ENCODE assay signal across 15 cellular contexts in genomic region chrX:19578956-19579355, GRCh38.
DNase-seq lines count a peak whose midpoint lies in the region; ATAC-seq and TF ChIP-seq lines count a peak whose summit lies in the region.
"Had no signal": no experiment of that assay in that cellular context is flagged by ENCODE, and none has a peak within 500 bp of the region (broad histone marks: within the 10 kb centered on the region; RNA-seq: fewer than 3 reads in every experiment).

No MANE protein-coding gene starts in this region.

- H3K4me3 ChIP-seq in GM23248: no peak overlapping the region
- no peak overlapping the region for H3K4me3 ChIP-seq in left ventricle myocardium inferior
- no peak overlapping the region for H3K4me3 ChIP-seq in gastrocnemius medialis

- H3K9ac ChIP-seq in GM23248: peak overlapping the region; percentile 46

- DNase-seq in GM23248: peak; percentile 22
- DNase-seq in central memory CD8-positive, alpha-beta T cell (ENCODE audit: low spot score in 2 of 2): no peak
- DNase-seq in left ventricle myocardium inferior: peak; percentile 38
- DNase-seq in gastrocnemius medialis: no peak
- no peak for DNase-seq in GM10266 (ENCODE audit: extremely low spot score)
- no peak for DNase-seq in NCI-H2107 (lab: John Stamatoyannopoulos, UW)
- DNase-seq in foreskin melanocyte: no peak
- DNase-seq: BE2C; CD4-positive, alpha-beta T cell; H7; NCI-H187 treated with DMSO at 0.1 percent for 48 hours; NCI-H2171; NCI-H446; NCI-H69; SIG-M5 had no signal

- H3K27me3 Mint-ChIP-seq in central memory CD8-positive, alpha-beta T cell: no peaks in the 10 kb centered on the region
- H3K27me3 Mint-ChIP-seq: CD4-positive, alpha-beta T cell had no signal

- 10 to 20% methylated on average over 5 of the region's 5 CpGs for WGBS in GM23248 (ENCODE audit: low coverage in 1 of 2, low lambda C conversion rate in 2 of 2, missing lambda C conversion rate in 2 of 2), 2 experiments

- H3K4me1 Mint-ChIP-seq in central memory CD8-positive, alpha-beta T cell: peaks cover 35% of the 10 kb centered on the region

- no peaks in the 10 kb centered on the region for H4K20me1 ChIP-seq in GM23248 (ENCODE audit: insufficient read depth)

- H3K9me2 ChIP-seq in GM23248 (ENCODE audit: insufficient read depth): no peaks in the 10 kb centered on the region

- H3K4me2 ChIP-seq in GM23248 (ENCODE audit: unreplicated experiment): peak overlapping the region; percentile 38

- no peak for TF ChIP-seq CTCF in left ventricle myocardium inferior (IDR thresholded peaks at IDR 0.05; ENCODE audit: borderline replicate concordance)
- TF ChIP-seq CTCF in gastrocnemius medialis (IDR thresholded peaks at IDR 0.05 in 4 of 5, conservative IDR thresholded peaks at IDR 0.05 in 1 of 5): no peak
- TF ChIP-seq CTCF in GM10266 (IDR thresholded peaks at IDR 0.05; ENCODE audit: control insufficient read depth, insufficient read depth, low read depth, missing control alignments): no peak

- peak overlapping the region; percentile 89 for H3K27ac Mint-ChIP-seq in central memory CD8-positive, alpha-beta T cell (ENCODE audit: low read depth)
- H3K27ac Mint-ChIP-seq: CD4-positive, alpha-beta T cell had no signal

- H3K36me3 Mint-ChIP-seq in central memory CD8-positive, alpha-beta T cell (ENCODE audit: insufficient read depth): peaks cover 42% of the 10 kb centered on the region

- no peak overlapping the region for H2AFZ ChIP-seq in GM23248

- H3K4me1 ChIP-seq in GM23248 (ENCODE audit: insufficient read depth) (peaks cover 21% of the 10 kb centered on the region), left ventricle myocardium inferior (peaks cover 38% of the 10 kb centered on the region), gastrocnemius medialis (no peaks in the 10 kb centered on the region)
- H3K4me1 ChIP-seq: BE2C had no signal

- H3K9me3 Mint-ChIP-seq in central memory CD8-positive, alpha-beta T cell: no peaks in the 10 kb centered on the region
- H3K9me3 Mint-ChIP-seq: CD4-positive, alpha-beta T cell had no signal

- H3K27me3 ChIP-seq in GM23248 (replicated peaks; ENCODE audit: insufficient read depth): no peaks in the 10 kb centered on the region
- H3K27me3 ChIP-seq in left ventricle myocardium inferior (ENCODE audit: low read depth): no peaks in the 10 kb centered on the region
- H3K27me3 ChIP-seq in gastrocnemius medialis: no peaks in the 10 kb centered on the region
- H3K27me3 ChIP-seq: BE2C had no signal

- no peaks in the 10 kb centered on the region for H3F3A ChIP-seq in GM23248 (ENCODE audit: insufficient read depth)

- H3K36me3 ChIP-seq in GM23248 (ENCODE audit: low read depth): no peaks in the 10 kb centered on the region
- no peaks in the 10 kb centered on the region for H3K36me3 ChIP-seq in left ventricle myocardium inferior
- no peaks in the 10 kb centered on the region for H3K36me3 ChIP-seq in gastrocnemius medialis
- H3K36me3 ChIP-seq: BE2C had no signal

- no peak for ATAC-seq in central memory CD8-positive, alpha-beta T cell (replicated peaks; ENCODE audit: extremely low read depth, poor library complexity, severe bottlenecking)
- peak in 1 of 2 donors; percentile 69 for ATAC-seq in gastrocnemius medialis

- no peaks in the 10 kb centered on the region for H3K79me2 ChIP-seq in GM23248 (ENCODE audit: insufficient read depth)

- H3K4me3 Mint-ChIP-seq in central memory CD8-positive, alpha-beta T cell: no peak overlapping the region
- H3K4me3 Mint-ChIP-seq: CD4-positive, alpha-beta T cell had no signal

- in situ Hi-C loops in GM23248 (cut with MboI): loop anchor here (25.0 kb wide), 1 partner anchor 308 kb away; the partner anchor contains the start of gene SH3KBP1
- in situ Hi-C loops in gastrocnemius medialis (cut with MboI; ENCODE audit: low sequenced_read_pairs in 4 of 4): loop anchor here in 1 of 4 donors (25.0 kb wide), 1 partner anchor 308 kb away; the partner anchor contains the start of gene SH3KBP1

- intact Hi-C loops in left ventricle myocardium inferior (cut with micrococcal nuclease) (no loop called here), gastrocnemius medialis (cut with DNase I; ENCODE audit: low total_unique reads) (no loop called here)

- no peaks in the 10 kb centered on the region for H3K9me3 ChIP-seq in GM23248 (ENCODE audit: low read depth)
- H3K9me3 ChIP-seq in left ventricle myocardium inferior (replicated peaks): no peaks in the 10 kb centered on the region
- H3K9me3 ChIP-seq in gastrocnemius medialis: no peaks in the 10 kb centered on the region
- H3K9me3 ChIP-seq: BE2C had no signal

- peak overlapping the region; percentile 69 for H3K27ac ChIP-seq in GM23248
- peak overlapping the region; percentile 75 for H3K27ac ChIP-seq in left ventricle myocardium inferior (replicated peaks)
- H3K27ac ChIP-seq in gastrocnemius medialis: peak overlapping the region; percentile 40 to 57 (median 52)

- no peak for TF ChIP-seq POLR2A in gastrocnemius medialis (IDR thresholded peaks at IDR 0.05)

Comparison
In these comparisons a context has a peak if more than half of its experiments do, and no peak if none do; other contexts are left out.
1. DNase-seq: peak in GM23248 (single experiment) and left ventricle myocardium inferior (single experiment); none in central memory CD8-positive, alpha-beta T cell (0 of 2), gastrocnemius medialis (0 of 2), GM10266 (single experiment), NCI-H2107 (single experiment) and foreskin melanocyte (single experiment).
2. Peak in every context shown above with its lines, with median percentiles within 50 percentile points of each other: H3K27ac ChIP-seq.